10 cellular contexts compared by ENCODE assay signal in genomic region chr4:118683513-118683912, GRCh38. TPM values are rescaled to one million over a fixed set of nuclear protein-coding genes. Genes with fewer than 3 reads are reported as not detected.
DNase-seq lines count a peak whose midpoint lies in the region; ATAC-seq, FAIRE-seq and TF ChIP-seq lines count a peak whose summit lies in the region.
"Had no signal": no experiment of that assay in that cellular context is flagged by ENCODE, and none has a peak within 500 bp of the region (broad histone marks: within the 10 kb centered on the region; RNA-seq: fewer than 3 reads in every experiment).

No MANE protein-coding gene starts in this region.

- no peaks in the 10 kb centered on the region; the same call in 1 of the 2 replicates for H4K20me1 ChIP-seq in SU-DHL-6 (ENCODE audit: low read depth, low read length)

- FAIRE-seq in HTR-8/SVneo (lab: Jason Lieb, UNC) = no peak
- FAIRE-seq: H54 had no signal

- H3K27me3 ChIP-seq in SU-DHL-6 (ENCODE audit: low read length) (no peaks in the 10 kb centered on the region), left ventricle myocardium inferior (ENCODE audit: low read depth) (no peaks in the 10 kb centered on the region), thyroid gland (no peaks in the 10 kb centered on the region)

- intact Hi-C loops in left ventricle myocardium inferior (cut with micrococcal nuclease) = no loop called here
- intact Hi-C loops in thyroid gland (cut with DNase I) = loop anchor here (5.0 kb wide), 1 partner anchor 406 kb away; no protein-coding TSS in a partner anchor

- peaks cover 31% of the 10 kb centered on the region for H3K4me1 ChIP-seq in left ventricle myocardium inferior
- peaks cover 13% of the 10 kb centered on the region in 2 donors for H3K4me1 ChIP-seq in thyroid gland

- no peaks in the 10 kb centered on the region for H3F3A ChIP-seq in SU-DHL-6 (ENCODE audit: insufficient read depth)

- H3K9me3 ChIP-seq in SU-DHL-6 (ENCODE audit: insufficient read depth, low read length) = no peaks in the 10 kb centered on the region
- H3K9me3 ChIP-seq in left ventricle myocardium inferior (replicated peaks) = no peaks in the 10 kb centered on the region
- H3K9me3 ChIP-seq in thyroid gland = no peaks in the 10 kb centered on the region

- 10 to 16% methylated on average over 2 of the region's 2 CpGs for WGBS in thyroid gland, 2 donors

- no peaks in the 10 kb centered on the region for H3K9me2 ChIP-seq in SU-DHL-6 (replicated peaks; ENCODE audit: insufficient read depth, low read length)

- no peaks in the 10 kb centered on the region for H3K36me3 ChIP-seq in SU-DHL-6 (ENCODE audit: low read length)
- H3K36me3 ChIP-seq in left ventricle myocardium inferior = peaks cover 10% of the 10 kb centered on the region
- peaks cover under 1 to 1% of the 10 kb centered on the region in 2 donors for H3K36me3 ChIP-seq in thyroid gland

- peak overlapping the region; percentile 54 for H2AFZ ChIP-seq in SU-DHL-6 (ENCODE audit: low read depth, low read length, severe bottlenecking)

- H3K27ac ChIP-seq in SU-DHL-6 (ENCODE audit: low read depth, low read length) = no peak overlapping the region
- H3K27ac ChIP-seq in left ventricle myocardium inferior (replicated peaks) = no peak overlapping the region
- H3K27ac ChIP-seq in thyroid gland = no peak overlapping the region

- H3K9ac ChIP-seq in SU-DHL-6 (ENCODE audit: low read length) = no peak overlapping the region

- TF ChIP-seq CTCF in SU-DHL-6 (IDR thresholded peaks at IDR 0.05; ENCODE audit: insufficient read depth, low read length, poor library complexity, severe bottlenecking) (no peak), left ventricle myocardium inferior (IDR thresholded peaks at IDR 0.05; ENCODE audit: borderline replicate concordance) (no peak), thyroid gland (IDR thresholded peaks at IDR 0.05) (no peak)

- ATAC-seq in left lobe of liver = peak; percentile 58
- ATAC-seq: activated CD4-positive, CD25-positive, alpha-beta regulatory T cell treated with anti-CD3 and anti-CD28 coated beads, Interleukin-2, amount 50 U/mL, for 24 hours had no signal

- H3K4me3 ChIP-seq in SU-DHL-6 (ENCODE audit: insufficient read depth, low read length, poor library complexity, severe bottlenecking) (no peak overlapping the region), left ventricle myocardium inferior (no peak overlapping the region), thyroid gland (replicated peaks in 1 of 3) (no peak overlapping the region)

- peak; percentile 6 for DNase-seq in DMS114 treated with DMSO at 0.1 percent for 48 hours (lab: John Stamatoyannopoulos, UW; ENCODE audit: unreplicated experiment)
- peak; percentile 9 for DNase-seq in HTR-8/SVneo (ENCODE audit: insufficient read length, low spot score)
- DNase-seq in left lobe of liver (ENCODE audit: low spot score) = no peak
- DNase-seq in left ventricle myocardium inferior = no peak
- no peak for DNase-seq in activated CD4-positive, alpha-beta T cell treated with anti-CD3 and anti-CD28 coated beads for 48 hours
- no peak for DNase-seq in activated CD4-positive, alpha-beta T cell treated with anti-CD3 and anti-CD28 coated beads, Interleukin-2, amount 50 U/mL, for 4 hours
- no peak for DNase-seq in thyroid gland

- peaks cover 25% of the 10 kb centered on the region for H3K79me2 ChIP-seq in SU-DHL-6 (ENCODE audit: insufficient read depth, low read length)

- H3K4me2 ChIP-seq in SU-DHL-6 (ENCODE audit: low read depth, low read length, poor library complexity, severe bottlenecking) = peak overlapping the region; percentile 64

- TF ChIP-seq POLR2A in thyroid gland (IDR thresholded peaks at IDR 0.05) = no peak

RNA-seq across cellular contexts. Expression of gene METTL14, which starts 1.7 kb away (rescaled TPM):
- total RNA-seq in left lobe of liver (23.1 TPM), left ventricle myocardium inferior (28.1 TPM), thyroid gland (10 to 100 TPM; 16.0 to 67.8 (median 40.7) TPM)

Comparison
In these comparisons a context has a peak if more than half of its experiments do, and no peak if none do; other contexts are left out.
1. DNase-seq: peak in DMS114 treated with DMSO at 0.1 percent for 48 hours (single experiment) and HTR-8/SVneo (single experiment); none in left lobe of liver (single experiment), left ventricle myocardium inferior (single experiment), activated CD4-positive, alpha-beta T cell treated with anti-CD3 and anti-CD28 coated beads for 48 hours (single experiment), activated CD4-positive, alpha-beta T cell treated with anti-CD3 and anti-CD28 coated beads, Interleukin-2, amount 50 U/mL, for 4 hours (0 of 2) and thyroid gland (0 of 2).